Comparison of ENCODE assay signal across 15 cellular contexts in the genomic region with DNA sequence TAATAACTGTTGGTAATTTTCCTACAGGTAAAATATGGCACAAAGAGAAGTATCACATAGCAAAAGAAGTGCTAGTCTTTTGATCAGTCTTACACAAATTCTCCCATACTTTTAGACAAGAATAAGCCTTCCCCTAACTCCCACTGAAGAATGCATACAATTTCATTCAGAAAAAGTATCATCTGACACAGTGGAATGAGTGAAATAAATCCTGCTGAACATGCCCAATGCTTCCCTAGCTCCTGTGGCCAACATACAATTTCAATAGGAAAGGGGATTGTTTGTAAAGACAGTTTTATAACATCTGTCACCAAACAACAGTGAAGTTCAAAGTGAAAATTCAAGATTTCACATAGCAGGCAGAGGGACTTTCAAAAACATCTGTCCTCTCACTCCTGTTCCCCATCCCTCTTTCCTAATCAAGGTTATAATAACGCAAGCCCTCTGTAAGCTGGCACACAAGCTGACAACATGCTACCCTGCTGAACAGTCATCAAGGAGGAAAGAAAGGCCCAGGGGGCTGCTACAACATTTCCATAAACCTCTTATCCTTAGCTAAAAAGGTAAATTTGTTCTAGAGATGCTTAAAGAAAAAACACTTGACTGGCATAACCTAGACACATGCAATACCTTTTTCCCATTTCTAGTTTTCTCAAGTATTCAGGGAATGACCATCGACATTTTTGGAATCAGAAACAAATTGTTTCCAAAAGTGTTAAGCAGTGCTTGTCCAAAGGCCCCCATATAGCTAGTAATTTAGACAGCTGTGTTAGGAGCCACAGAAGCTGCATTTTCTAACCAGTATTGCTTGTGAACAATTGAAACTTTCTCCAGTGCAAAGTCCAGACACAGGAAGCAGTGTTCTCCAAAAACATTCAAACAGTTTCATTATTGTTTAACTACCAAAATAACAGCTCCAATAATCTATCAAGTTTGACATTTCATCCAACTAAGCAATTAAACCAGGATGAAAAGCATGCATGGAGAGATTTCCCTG. TPM values are rescaled to one million over a fixed set of nuclear protein-coding genes. Genes with fewer than 3 reads are reported as not detected.
DNase-seq lines count a peak whose midpoint lies in the region; ATAC-seq and TF ChIP-seq lines count a peak whose summit lies in the region.
"Had no signal": no experiment of that assay in that cellular context is flagged by ENCODE, and none has a peak within 500 bp of the region (broad histone marks: within the 10 kb centered on the region; RNA-seq: fewer than 3 reads in every experiment).

No MANE protein-coding gene starts in this region.

- TF ChIP-seq CTCF in progenitor cell of endocrine pancreas (IDR thresholded peaks at IDR 0.05; ENCODE audit: unreplicated experiment) (no peak), GM23338 (conservative IDR thresholded peaks at IDR 0.05; ENCODE audit: low read depth in 2 of 2) (no peak), tibial artery (IDR thresholded peaks at IDR 0.05) (no peak)

- no peaks in the 10 kb centered on the region for H3K9me2 ChIP-seq in GM23338 (ENCODE audit: insufficient read depth)

- no peak for DNase-seq in activated CD4-positive, alpha-beta T cell treated with anti-CD3 and anti-CD28 coated beads for 36 hours
- DNase-seq in activated CD4-positive, alpha-beta T cell treated with anti-CD3 and anti-CD28 coated beads for 48 hours, result no peak
- no peak for DNase-seq in activated CD4-positive, alpha-beta memory T cell treated with anti-CD3 and anti-CD28 coated beads for 36 hours
- peak; percentile 93 for DNase-seq in globus pallidus (ENCODE audit: low spot score)
- no peak for DNase-seq in progenitor cell of endocrine pancreas (ENCODE audit: low spot score, unreplicated experiment)
- no peak for DNase-seq in GM23338 (ENCODE audit: low spot score)
- DNase-seq in tibial artery, result no peak
- DNase-seq: activated naive CD8-positive, alpha-beta T cell treated with anti-CD3 and anti-CD28 coated beads, Interleukin-2, amount 10 ng/mL, durations not matched to agents 7 days and 5 days; DND-41; effector memory CD4-positive, alpha-beta T cell; heart right ventricle; WERI-Rb-1 had no signal

- no peak for ATAC-seq in activated CD4-positive, alpha-beta T cell treated with anti-CD3 and anti-CD28 coated beads for 36 hours
- no peak for ATAC-seq in GM23338
- no peak for ATAC-seq in GM19397 (IDR thresholded peaks at IDR 0.05; ENCODE audit: unreplicated experiment)
- ATAC-seq: heart right ventricle had no signal

- H3K4me2 ChIP-seq in GM23338, result no peak overlapping the region

- peaks cover 19% of the 10 kb centered on the region for H3K36me3 Mint-ChIP-seq in activated CD4-positive, alpha-beta T cell treated with anti-CD3 and anti-CD28 coated beads for 36 hours (ENCODE audit: low read depth)
- H3K36me3 Mint-ChIP-seq in activated CD4-positive, alpha-beta memory T cell treated with anti-CD3 and anti-CD28 coated beads for 36 hours, result peaks cover 9% of the 10 kb centered on the region
- H3K36me3 Mint-ChIP-seq in progenitor cell of endocrine pancreas (ENCODE audit: insufficient read depth) (no peaks in the 10 kb centered on the region), GM23338 (ENCODE audit: low read depth) (no peaks in the 10 kb centered on the region)

- H3K4me1 ChIP-seq in GM23338 (ENCODE audit: insufficient read depth) (peaks cover 1% of the 10 kb centered on the region), tibial artery (peaks cover 0 to 4% (median 0%) of the 10 kb centered on the region in 4 donors)

- H3K36me3 ChIP-seq in GM23338 (ENCODE audit: insufficient read depth) (no peaks in the 10 kb centered on the region), tibial artery (no peaks in the 10 kb centered on the region)
- H3K36me3 ChIP-seq: heart right ventricle, WERI-Rb-1 had no signal

- POLR2A ChIA-PET in activated CD4-positive, alpha-beta T cell treated with anti-CD3 and anti-CD28 coated beads for 36 hours (lab: Charles Lee), result interaction anchor here (1.4 kb wide), 1 partner anchor 11 kb away, joined by 5 read pairs; a partner anchor contains a TSS
- POLR2A ChIA-PET in activated CD4-positive, alpha-beta memory T cell treated with anti-CD3 and anti-CD28 coated beads for 36 hours (lab: Charles Lee), result interaction anchor here (0.7 to 4.6 kb wide), 6 partner anchors 7 to 91 kb away, joined by 3 to 41 read pairs (median 8); a partner anchor contains a TSS

- H3K27ac ChIP-seq in GM23338 (ENCODE audit: low read depth) (no peak overlapping the region), tibial artery (no peak overlapping the region)
- H3K27ac ChIP-seq: heart right ventricle, WERI-Rb-1 had no signal

- H3K4me3 ChIP-seq in GM23338 (no peak overlapping the region), tibial artery (no peak overlapping the region)
- H3K4me3 ChIP-seq: heart right ventricle had no signal

- peak overlapping the region; percentile 37 for H3K4me3 Mint-ChIP-seq in activated CD4-positive, alpha-beta T cell treated with anti-CD3 and anti-CD28 coated beads for 36 hours
- peak overlapping the region; percentile 17 for H3K4me3 Mint-ChIP-seq in activated CD4-positive, alpha-beta memory T cell treated with anti-CD3 and anti-CD28 coated beads for 36 hours
- H3K4me3 Mint-ChIP-seq in progenitor cell of endocrine pancreas (ENCODE audit: low read depth) (peak overlapping the region; percentile 46), GM23338 (no peak overlapping the region)

- CTCF ChIA-PET in activated CD4-positive, alpha-beta T cell treated with anti-CD3 and anti-CD28 coated beads for 36 hours (lab: Charles Lee), result interaction anchor here (0.6 to 3.5 kb wide), 6 partner anchors 8 to 168 kb away, joined by 3 to 18 read pairs (median 4); no protein-coding TSS in a partner anchor
- CTCF ChIA-PET in activated CD4-positive, alpha-beta memory T cell treated with anti-CD3 and anti-CD28 coated beads for 36 hours (lab: Charles Lee), result interaction anchor here (0.7 to 2.3 kb wide), 9 partner anchors 8 to 101 kb away, joined by 3 to 10 read pairs (median 4); a partner anchor contains a TSS

- H2AFZ ChIP-seq in GM23338, result no peak overlapping the region

- no peaks in the 10 kb centered on the region for H3K27me3 ChIP-seq in GM23338 (ENCODE audit: insufficient read depth)
- H3K27me3 ChIP-seq in tibial artery, result no peaks in the 10 kb centered on the region
- H3K27me3 ChIP-seq: heart right ventricle had no signal

- H3K9me3 Mint-ChIP-seq in activated CD4-positive, alpha-beta T cell treated with anti-CD3 and anti-CD28 coated beads for 36 hours (ENCODE audit: low read depth), result no peaks in the 10 kb centered on the region
- no peaks in the 10 kb centered on the region for H3K9me3 Mint-ChIP-seq in activated CD4-positive, alpha-beta memory T cell treated with anti-CD3 and anti-CD28 coated beads for 36 hours
- H3K9me3 Mint-ChIP-seq in progenitor cell of endocrine pancreas (ENCODE audit: low read depth) (no peaks in the 10 kb centered on the region), GM23338 (no peaks in the 10 kb centered on the region)
- H3K9me3 Mint-ChIP-seq: activated naive CD8-positive, alpha-beta T cell treated with anti-CD3 and anti-CD28 coated beads, Interleukin-2, amount 10 ng/mL, durations not matched to agents 7 days and 5 days had no signal

- H3F3A ChIP-seq in GM23338 (replicated peaks; ENCODE audit: low read depth), result no peaks in the 10 kb centered on the region

- intact Hi-C loops in activated CD4-positive, alpha-beta T cell treated with anti-CD3 and anti-CD28 coated beads for 36 hours (cut with DNase I, micrococcal nuclease), result loop anchor here (1.0 to 10.0 kb wide), 4 partner anchors 7 to 297 kb away; a partner anchor contains a TSS
- intact Hi-C loops in activated CD4-positive, alpha-beta memory T cell treated with anti-CD3 and anti-CD28 coated beads for 36 hours (cut with micrococcal nuclease), result no loop called here
- intact Hi-C loops in tibial artery (cut with DNase I; ENCODE audit: low total_unique reads), result no loop called here

- no peaks in the 10 kb centered on the region for H3K27me3 Mint-ChIP-seq in activated CD4-positive, alpha-beta T cell treated with anti-CD3 and anti-CD28 coated beads for 36 hours
- no peaks in the 10 kb centered on the region for H3K27me3 Mint-ChIP-seq in activated CD4-positive, alpha-beta memory T cell treated with anti-CD3 and anti-CD28 coated beads for 36 hours
- H3K27me3 Mint-ChIP-seq in progenitor cell of endocrine pancreas (no peaks in the 10 kb centered on the region), GM23338 (ENCODE audit: insufficient read depth, low read depth, poor library complexity) (peaks cover 3% of the 10 kb centered on the region)
- H3K27me3 Mint-ChIP-seq: activated naive CD8-positive, alpha-beta T cell treated with anti-CD3 and anti-CD28 coated beads, Interleukin-2, amount 10 ng/mL, durations not matched to agents 7 days and 5 days had no signal

- H4K20me1 ChIP-seq in GM23338 (replicated peaks; ENCODE audit: insufficient read depth), result peaks cover 11% of the 10 kb centered on the region; the same call in 1 of the 2 replicates

- peak overlapping the region; percentile 93 for H3K27ac Mint-ChIP-seq in activated CD4-positive, alpha-beta T cell treated with anti-CD3 and anti-CD28 coated beads for 36 hours
- H3K27ac Mint-ChIP-seq in activated CD4-positive, alpha-beta memory T cell treated with anti-CD3 and anti-CD28 coated beads for 36 hours, result peak overlapping the region; percentile 85
- peak overlapping the region; percentile 91 for H3K27ac Mint-ChIP-seq in progenitor cell of endocrine pancreas
- no peak overlapping the region for H3K27ac Mint-ChIP-seq in GM23338
- H3K27ac Mint-ChIP-seq: activated naive CD8-positive, alpha-beta T cell treated with anti-CD3 and anti-CD28 coated beads, Interleukin-2, amount 10 ng/mL, durations not matched to agents 7 days and 5 days had no signal

- peaks cover 8% of the 10 kb centered on the region for H3K79me2 ChIP-seq in GM23338 (replicated peaks; ENCODE audit: insufficient read depth)

- peaks cover 70% of the 10 kb centered on the region for H3K4me1 Mint-ChIP-seq in activated CD4-positive, alpha-beta T cell treated with anti-CD3 and anti-CD28 coated beads for 36 hours
- peaks cover 69% of the 10 kb centered on the region for H3K4me1 Mint-ChIP-seq in activated CD4-positive, alpha-beta memory T cell treated with anti-CD3 and anti-CD28 coated beads for 36 hours (ENCODE audit: low read depth)
- peaks cover 54% of the 10 kb centered on the region for H3K4me1 Mint-ChIP-seq in progenitor cell of endocrine pancreas (ENCODE audit: low read depth)
- peaks cover 15% of the 10 kb centered on the region for H3K4me1 Mint-ChIP-seq in GM23338

- no peaks in the 10 kb centered on the region for H3K9me3 ChIP-seq in tibial artery
- H3K9me3 ChIP-seq: heart right ventricle had no signal

RNA-seq across cellular contexts. Expression of a gene that starts 11.5 kb away (rescaled TPM):
- 10 to 100 TPM; 19.2 to 22.9 TPM for total RNA-seq in activated CD4-positive, alpha-beta T cell treated with anti-CD3 and anti-CD28 coated beads for 36 hours
- 10 to 100 TPM; 30.5 to 32.8 TPM for total RNA-seq in activated CD4-positive, alpha-beta memory T cell treated with anti-CD3 and anti-CD28 coated beads for 36 hours
- total RNA-seq in progenitor cell of endocrine pancreas, result 34.0 and 35.2 TPM in 2 replicates
- 22.2 and 29.2 TPM in 2 replicates for total RNA-seq in GM23338 (2014; rRNA removed; shearing (Covaris generic))
- polyA plus RNA-seq in GM23338 (2016; fragmentation: Nextera tagmentation; extraction: Ambion mirVana), result 4.1 and 6.4 TPM in 2 replicates

RNA-seq across cellular contexts. Expression of a gene that starts 44.7 kb away (rescaled TPM):
- 10 to 100 TPM; 19.9 to 31.8 TPM for total RNA-seq in activated CD4-positive, alpha-beta T cell treated with anti-CD3 and anti-CD28 coated beads for 36 hours
- 10 to 100 TPM; 29.7 to 36.7 TPM for total RNA-seq in activated CD4-positive, alpha-beta memory T cell treated with anti-CD3 and anti-CD28 coated beads for 36 hours
- total RNA-seq in progenitor cell of endocrine pancreas, result 16.0 and 18.8 TPM in 2 replicates
- total RNA-seq in GM23338 (2014; rRNA removed; shearing (Covaris generic)), result 11.0 and 13.2 TPM in 2 replicates
- polyA plus RNA-seq in GM23338 (2016; fragmentation: Nextera tagmentation; extraction: Ambion mirVana), result 5.9 and 7.3 TPM in 2 replicates

RNA-seq across cellular contexts. Expression of a gene that starts 46.4 kb away (rescaled TPM):
- total RNA-seq in activated CD4-positive, alpha-beta T cell treated with anti-CD3 and anti-CD28 coated beads for 36 hours, result not detected
- not detected for total RNA-seq in activated CD4-positive, alpha-beta memory T cell treated with anti-CD3 and anti-CD28 coated beads for 36 hours
- not detected in 2 replicates for total RNA-seq in progenitor cell of endocrine pancreas
- not detected in 2 replicates for total RNA-seq in GM23338 (2014; rRNA removed; shearing (Covaris generic))
- polyA plus RNA-seq in GM23338 (2016; fragmentation: Nextera tagmentation; extraction: Ambion mirVana), result not detected in 2 replicates
- total RNA-seq: activated naive CD8-positive, alpha-beta T cell treated with anti-CD3 and anti-CD28 coated beads, Interleukin-2, amount 10 ng/mL, durations not matched to agents 7 days and 5 days; heart right ventricle; mesenteric fat pad had no signal
- polyA plus RNA-seq: AG04450, heart right ventricle had no signal

Comparison
In these comparisons a context has a peak if more than half of its experiments do, and no peak if none do; other contexts are left out.
1. intact Hi-C loops: an anchor here in activated CD4-positive, alpha-beta T cell treated with anti-CD3 and anti-CD28 coated beads for 36 hours (1.0 to 10.0 kb wide); none called in activated CD4-positive, alpha-beta memory T cell treated with anti-CD3 and anti-CD28 coated beads for 36 hours and tibial artery.